8 cellular contexts compared by ENCODE assay signal in genomic region chr6:33297956-33298772, GRCh38. TPM values are rescaled to one million over a fixed set of nuclear protein-coding genes. Genes with fewer than 3 reads are reported as not detected.
DNase-seq lines count a peak whose midpoint lies in the region; ATAC-seq, FAIRE-seq and TF ChIP-seq lines count a peak whose summit lies in the region.

No MANE protein-coding gene starts in this region.

- WGBS in adrenal gland, 4 donors, result 0 to 2% (median 1%) methylated on average over 24 to 42 of the region's 42 CpGs
- 1% methylated on average over 33 to 42 of the region's 42 CpGs for WGBS in ovary, 3 donors

- H3K4me3 ChIP-seq in HFF-Myc (replicated peaks; ENCODE audit: low read depth, low read length), result peak overlapping the region; percentile 76
- peak overlapping the region; percentile 22 to 88 (median 76) for H3K4me3 ChIP-seq in adrenal gland
- H3K4me3 ChIP-seq in ovary, result peak overlapping the region; percentile 69

- no peaks in the 10 kb centered on the region for H3K9me3 ChIP-seq in adrenal gland (replicated peaks in 1 of 3)
- H3K9me3 ChIP-seq in ovary, result no peaks in the 10 kb centered on the region

- TF ChIP-seq EP300 in ovary (IDR thresholded peaks at IDR 0.05), result no peak

- no peak for TF ChIP-seq CTCF in HFF-Myc (IDR thresholded peaks at IDR 0.05; ENCODE audit: low read depth, low read length, missing control alignments)
- no peak for TF ChIP-seq CTCF in adrenal gland (IDR thresholded peaks at IDR 0.05)
- TF ChIP-seq CTCF in ovary (IDR thresholded peaks at IDR 0.05), result no peak

- intact Hi-C loops in adrenal gland (cut with DNase I), result no loop called here
- intact Hi-C loops in Right ventricle myocardium superior (cut with DNase I), result loop anchor here (10.0 kb wide), 1 partner anchor 117 kb away; the partner anchor contains the start of genes CUTA and PHF1
- intact Hi-C loops in ovary (cut with DNase I), result loop anchor here in 1 of 4 donors (10.0 kb wide), 1 partner anchor 117 kb away; the partner anchor contains the start of genes CUTA and PHF1

- peak; percentile 73 for DNase-seq in DMS114 treated with DMSO at 0.1 percent for 48 hours (lab: John Stamatoyannopoulos, UW; ENCODE audit: unreplicated experiment)
- no peak for DNase-seq in HFF-Myc (ENCODE audit: extremely low read depth, low read depth)
- DNase-seq in SIG-M5 (lab: John Stamatoyannopoulos, UW), result peak; percentile 45
- DNase-seq in adrenal gland, result peak; percentile 81 to 92 (median 90)
- DNase-seq in Right ventricle myocardium superior, result peak; percentile 69
- DNase-seq in ovary, result peak; percentile 67 to 90 (median 71)
- no peak for DNase-seq in cortex of kidney (lab: John Stamatoyannopoulos, UW)
- DNase-seq in HTR-8/SVneo (ENCODE audit: insufficient read length, low spot score), result no peak

- H3K4me1 ChIP-seq in adrenal gland (replicated peaks in 1 of 2), result peaks cover 21 to 26% of the 10 kb centered on the region in 2 donors
- peaks cover 9% of the 10 kb centered on the region for H3K4me1 ChIP-seq in ovary (ENCODE audit: insufficient read depth)

- H3K27me3 ChIP-seq in adrenal gland, result no peaks in the 10 kb centered on the region
- no peaks in the 10 kb centered on the region for H3K27me3 ChIP-seq in ovary

- no peak for FAIRE-seq in HTR-8/SVneo (lab: Jason Lieb, UNC)

- H3K36me3 ChIP-seq in adrenal gland (replicated peaks in 1 of 2) (peaks cover 0 to 47% of the 10 kb centered on the region in 2 donors), ovary (no peaks in the 10 kb centered on the region)

- H3K27ac ChIP-seq in adrenal gland, result peak overlapping the region; percentile 46 to 97 (median 95)
- H3K27ac ChIP-seq in ovary, result peak overlapping the region; percentile 73 to 96

- peak; percentile 47 for ATAC-seq in Right ventricle myocardium superior (ENCODE audit: poor library complexity)

- peak; percentile 25 to 80 for TF ChIP-seq POLR2A in adrenal gland (IDR thresholded peaks at IDR 0.05)
- peak; percentile 82 for TF ChIP-seq POLR2A in ovary (IDR thresholded peaks at IDR 0.05)

RNA-seq across cellular contexts. Expression of gene RGL2, which starts 0.6 kb away (rescaled TPM):
- total RNA-seq in adrenal gland (100 to 1,000 TPM in 1 of 8 donors, 10 to 100 TPM in 7; 51.3 to 177 (median 85.4) TPM), Right ventricle myocardium superior (60.5 TPM), ovary (10 to 100 TPM; 41.4 to 82.0 (median 64.9) TPM)
- polyA plus RNA-seq in adrenal gland (100 to 1,000 TPM in 2 of 3 donors, 10 to 100 TPM in 1; 36.4 to 224 (median 147) TPM), ovary (10 to 100 TPM; 26.9 to 66.0 TPM)

RNA-seq across cellular contexts. Expression of gene PFDN6, which starts 8.8 kb away (rescaled TPM):
- total RNA-seq in adrenal gland, result 100 to 1,000 TPM in 1 of 8 donors, 10 to 100 TPM in 6, 1 to 10 TPM in 1; 6.8 to 137 (median 45.7) TPM
- 100 to 1,000 TPM; 180 to 830 (median 713) TPM for polyA plus RNA-seq in adrenal gland
- 44.4 TPM for total RNA-seq in Right ventricle myocardium superior
- 10 to 100 TPM in 6 of 7 donors, 1 to 10 TPM in 1; 9.8 to 46.8 (median 42.0) TPM for total RNA-seq in ovary
- polyA plus RNA-seq in ovary, result 10 to 100 TPM; 80.3 to 83.0 TPM

RNA-seq across cellular contexts. Expression of gene WDR46, which starts 9.1 kb away (rescaled TPM):
- total RNA-seq in adrenal gland (100 to 1,000 TPM in 1 of 8 donors, 10 to 100 TPM in 7; 44.0 to 117 (median 50.2) TPM), Right ventricle myocardium superior (12.8 TPM), ovary (10 to 100 TPM; 29.1 to 58.5 (median 35.0) TPM)
- polyA plus RNA-seq in adrenal gland (100 to 1,000 TPM in 2 of 3 donors, 10 to 100 TPM in 1; 48.7 to 139 (median 104) TPM), ovary (10 to 100 TPM; 25.5 to 27.0 TPM)

RNA-seq across cellular contexts. Expression of gene TAPBP, which starts 15.7 kb away (rescaled TPM):
- total RNA-seq in adrenal gland (100 to 1,000 TPM; 112 to 322 (median 218) TPM), Right ventricle myocardium superior (78.2 TPM), ovary (100 to 1,000 TPM in 1 of 7 donors, 10 to 100 TPM in 6; 33.7 to 121 (median 66.9) TPM)
- polyA plus RNA-seq in adrenal gland (100 to 1,000 TPM in 2 of 3 donors, 10 to 100 TPM in 1; 38.7 to 163 (median 107) TPM), ovary (10 to 100 TPM; 24.4 to 40.5 TPM)

RNA-seq across cellular contexts. Expression of gene ZBTB22, which starts 19.4 kb away (rescaled TPM):
- 10 to 100 TPM; 18.8 to 40.3 (median 24.8) TPM for total RNA-seq in adrenal gland
- polyA plus RNA-seq in adrenal gland, result 10 to 100 TPM; 13.0 to 17.9 (median 15.4) TPM
- 11.6 TPM for total RNA-seq in Right ventricle myocardium superior
- 10 to 100 TPM; 17.9 to 38.0 (median 26.1) TPM for total RNA-seq in ovary
- polyA plus RNA-seq in ovary, result 10 to 100 TPM; 13.7 to 26.5 TPM

Comparison
In these comparisons a context has a peak if more than half of its experiments do, and no peak if none do; other contexts are left out.
1. DNase-seq: peak in DMS114 treated with DMSO at 0.1 percent for 48 hours (single experiment), SIG-M5 (single experiment), adrenal gland (7 of 7), Right ventricle myocardium superior (single experiment) and ovary (5 of 5); none in HFF-Myc (single experiment), cortex of kidney (single experiment) and HTR-8/SVneo (single experiment).
2. Peak in every context shown above with its lines, with median percentiles within 50 percentile points of each other: H3K4me3 ChIP-seq.